Comparison of ENCODE assay signal across 23 cellular contexts in genomic region chrX:28188526-28188925, GRCh38.
"Had no signal": no experiment of that assay in that cellular context is flagged by ENCODE, and none has a peak within 500 bp of the region (broad histone marks: within the 10 kb centered on the region; RNA-seq: fewer than 3 reads in every experiment).

No MANE protein-coding gene starts in this region.

- H3K36me3 Mint-ChIP-seq: activated CD8-positive, alpha-beta memory T cell treated with anti-CD3 and anti-CD28 coated beads, Interleukin-2, amount 10 ng/mL, durations not matched to agents 7 days and 5 days; activated naive CD8-positive, alpha-beta T cell treated with anti-CD3 and anti-CD28 coated beads, Interleukin-2, amount 10 ng/mL, durations not matched to agents 7 days and 5 days; memory B cell; naive thymus-derived CD8-positive, alpha-beta T cell had no signal

- FAIRE-seq: small intestine had no signal

- H3K4me1 ChIP-seq: prostate gland, right atrium auricular region, stomach, upper lobe of left lung had no signal

- H3K9me3 Mint-ChIP-seq: activated CD4-positive, alpha-beta memory T cell treated with anti-CD3 and anti-CD28 coated beads, Interleukin-2, amount 10 ng/mL, durations not matched to agents 7 days and 5 days; activated naive CD8-positive, alpha-beta T cell treated with anti-CD3 and anti-CD28 coated beads, Interleukin-2, amount 10 ng/mL, durations not matched to agents 7 days and 5 days; dendritic cell treated with granulocyte-macrophage colony-stimulating factor and Interleukin-4, amounts not matched to agents 40 ng/mL and 50 ng/mL, for 4 days; memory B cell had no signal

- H3K4me1 Mint-ChIP-seq: activated CD4-positive, alpha-beta memory T cell treated with anti-CD3 and anti-CD28 coated beads, Interleukin-2, amount 10 ng/mL, durations not matched to agents 7 days and 5 days; activated CD8-positive, alpha-beta memory T cell treated with anti-CD3 and anti-CD28 coated beads, Interleukin-2, amount 10 ng/mL, durations not matched to agents 7 days and 5 days; activated naive CD8-positive, alpha-beta T cell treated with anti-CD3 and anti-CD28 coated beads, Interleukin-2, amount 10 ng/mL, durations not matched to agents 7 days and 5 days; memory B cell had no signal

- H3K36me3 ChIP-seq: prostate gland, right atrium auricular region, stomach, thoracic aorta, upper lobe of left lung had no signal

- H3K27ac ChIP-seq: prostate gland, right atrium auricular region, stomach, thoracic aorta, upper lobe of left lung had no signal

- DNase-seq: activated CD4-positive, alpha-beta memory T cell treated with anti-CD3 and anti-CD28 coated beads, Interleukin-2, amount 10 ng/mL, durations not matched to agents 7 days and 5 days; activated CD4-positive, alpha-beta T cell treated with anti-CD3 and anti-CD28 coated beads for 48 hours; activated CD4-positive, CD25-positive, alpha-beta regulatory T cell; activated CD8-positive, alpha-beta memory T cell treated with anti-CD3 and anti-CD28 coated beads, Interleukin-2, amount 10 ng/mL, durations not matched to agents 7 days and 5 days; activated naive CD8-positive, alpha-beta T cell treated with anti-CD3 and anti-CD28 coated beads, Interleukin-2, amount 10 ng/mL, durations not matched to agents 7 days and 5 days; cerebellar nuclear complex; effector memory CD4-positive, alpha-beta T cell; glutamatergic neuron; hypothalamus; kidney; left ventricle myocardium superior; mucosa of descending colon; naive thymus-derived CD8-positive, alpha-beta T cell; small intestine; stimulated activated CD4-positive, alpha-beta T cell treated with anti-CD3 and anti-CD28 coated beads, Interleukin-4, amount 100 ng/mL, for 1 hour; stomach; T1000; upper lobe of left lung had no signal

- H3K27me3 ChIP-seq: right atrium auricular region, stomach, upper lobe of left lung had no signal

- H3K4me3 ChIP-seq: mucosa of descending colon, prostate gland, right atrium auricular region, stomach, thoracic aorta, upper lobe of left lung had no signal

- ATAC-seq: activated CD8-positive, alpha-beta memory T cell treated with anti-CD3 and anti-CD28 coated beads, Interleukin-2, amount 10 ng/mL, durations not matched to agents 7 days and 5 days; left ventricle myocardium superior; mucosa of descending colon; naive thymus-derived CD8-positive, alpha-beta T cell had no signal

- H3K9me3 ChIP-seq: mucosa of descending colon, prostate gland, right atrium auricular region, stomach, thoracic aorta, upper lobe of left lung had no signal

- H3K4me3 Mint-ChIP-seq: activated CD4-positive, alpha-beta memory T cell treated with anti-CD3 and anti-CD28 coated beads, Interleukin-2, amount 10 ng/mL, durations not matched to agents 7 days and 5 days; activated CD8-positive, alpha-beta memory T cell treated with anti-CD3 and anti-CD28 coated beads, Interleukin-2, amount 10 ng/mL, durations not matched to agents 7 days and 5 days; activated naive CD8-positive, alpha-beta T cell treated with anti-CD3 and anti-CD28 coated beads, Interleukin-2, amount 10 ng/mL, durations not matched to agents 7 days and 5 days; dendritic cell treated with granulocyte-macrophage colony-stimulating factor and Interleukin-4, amounts not matched to agents 40 ng/mL and 50 ng/mL, for 4 days; memory B cell; naive thymus-derived CD8-positive, alpha-beta T cell had no signal

- H3K27ac Mint-ChIP-seq: activated CD4-positive, alpha-beta memory T cell treated with anti-CD3 and anti-CD28 coated beads, Interleukin-2, amount 10 ng/mL, durations not matched to agents 7 days and 5 days; activated CD8-positive, alpha-beta memory T cell treated with anti-CD3 and anti-CD28 coated beads, Interleukin-2, amount 10 ng/mL, durations not matched to agents 7 days and 5 days; activated naive CD8-positive, alpha-beta T cell treated with anti-CD3 and anti-CD28 coated beads, Interleukin-2, amount 10 ng/mL, durations not matched to agents 7 days and 5 days; dendritic cell treated with granulocyte-macrophage colony-stimulating factor and Interleukin-4, amounts not matched to agents 40 ng/mL and 50 ng/mL, for 4 days; memory B cell; naive thymus-derived CD8-positive, alpha-beta T cell had no signal
